In the genomic region with DNA sequence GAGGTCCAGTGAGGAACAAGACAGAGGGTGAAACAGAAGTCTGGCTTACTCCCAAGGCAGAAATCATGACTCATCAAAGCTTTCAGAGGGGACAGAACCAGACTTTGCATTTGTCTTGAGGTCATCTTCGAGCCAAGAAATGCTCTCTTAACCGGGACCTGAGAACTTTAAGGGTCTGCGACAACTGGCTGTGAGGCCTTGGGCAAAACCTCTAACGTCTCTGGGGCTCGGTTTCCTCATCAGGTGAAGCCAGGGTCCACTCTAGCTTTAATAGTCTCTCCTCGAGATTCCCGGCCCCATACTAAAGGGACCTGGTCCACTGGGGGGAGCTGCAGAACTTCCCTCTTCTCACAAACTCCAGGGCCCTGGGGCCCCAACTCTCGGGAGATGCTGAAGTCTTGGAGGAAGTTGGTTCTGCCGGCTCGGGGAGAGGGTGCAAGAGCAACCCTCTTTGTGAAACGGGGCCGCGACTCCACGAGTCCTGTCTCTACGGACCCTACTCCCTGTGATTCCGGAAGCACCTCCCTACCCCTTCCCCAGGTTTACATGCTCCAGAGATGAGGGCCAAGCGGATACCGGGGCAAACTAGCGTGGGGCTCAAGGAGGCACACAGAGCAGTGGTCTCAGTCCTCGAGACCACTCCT, we compare ENCODE assay signal across 8 cellular contexts. TPM values are rescaled to one million over a fixed set of nuclear protein-coding genes. Genes with fewer than 3 reads are reported as not detected.
DNase-seq lines count a peak whose midpoint lies in the region; ATAC-seq and TF ChIP-seq lines count a peak whose summit lies in the region.

No MANE protein-coding gene starts in this region.

- no peaks in the 10 kb centered on the region for H3K27me3 ChIP-seq in Panc1 (ENCODE audit: control insufficient read depth, insufficient read depth, low read length)
- H3K27me3 ChIP-seq in adrenal gland, result no peaks in the 10 kb centered on the region

- H3K27ac ChIP-seq in Panc1 (ENCODE audit: low read length) (peak overlapping the region; percentile 49), adrenal gland (peak overlapping the region in 4 of 5 donors; percentile 76 to 92 (median 92))

- intact Hi-C loops in Panc1 (cut with micrococcal nuclease; ENCODE audit: unreplicated experiment) (loop anchor here (10.0 kb wide), 2 partner anchors 52 to 152 kb away; no protein-coding TSS in a partner anchor), adrenal gland (cut with DNase I) (no loop called here), cardiac septum (cut with DNase I) (loop anchor here (10.0 kb wide), 1 partner anchor 212 kb away; no protein-coding TSS in a partner anchor)

- TF ChIP-seq POLR2A in adrenal gland (IDR thresholded peaks at IDR 0.05), result peak in 1 of 2 donors; percentile 13

- no peaks in the 10 kb centered on the region for H3K36me3 ChIP-seq in Panc1 (ENCODE audit: control insufficient read depth, insufficient read depth, low read length)
- H3K36me3 ChIP-seq in adrenal gland (replicated peaks in 1 of 2), result no peaks in the 10 kb centered on the region

- POLR2A ChIA-PET in Panc1 (lab: Charles Lee), result interaction anchor here (0.7 kb wide), 1 partner anchor 10 kb away, joined by 3 read pairs; no protein-coding TSS in a partner anchor

- BruUV-seq in Panc1 (replicated peaks; lab: Mats Ljungman, UMichigan), result no TSS peak

- in situ Hi-C loops in Panc1 (cut with HindIII; ENCODE audit: low pct_unique_long_range_greater_than_20kb, low sequenced_read_pairs), result no loop called here

- CTCF ChIA-PET in Panc1 (lab: Charles Lee), result interaction anchor here (0.7 kb wide), 1 partner anchor 578 kb away, joined by 3 read pairs; no protein-coding TSS in a partner anchor

- DNase-seq in AG09319 (ENCODE audit: extremely low read depth, low read depth) (no peak), Panc1 (ENCODE audit: low read depth, low spot score) (no peak), adrenal gland (peak; percentile 61 to 84 (median 76)), cardiac septum (ENCODE audit: low spot score) (peak; percentile 84), omental fat pad (ENCODE audit: low spot score) (peak; percentile 42), epidermal melanocyte (ENCODE audit: insufficient read length, low spot score) (no peak)

- 1 to 6% (median 3%) methylated on average over 8 to 20 of the region's 20 CpGs for WGBS in adrenal gland, 4 donors

- ATAC-seq in GM18511 (IDR thresholded peaks at IDR 0.05; ENCODE audit: unreplicated experiment) (peak; percentile 45), HG03175 (IDR thresholded peaks at IDR 0.05; ENCODE audit: unreplicated experiment) (peak; percentile 27), Panc1 (peak; percentile 68), omental fat pad (ENCODE audit: low FRiP score) (peak; percentile 17)

- no peaks in the 10 kb centered on the region for H3K9me3 ChIP-seq in Panc1 (ENCODE audit: control insufficient read depth, insufficient read depth, low read depth, low read length)
- no peaks in the 10 kb centered on the region for H3K9me3 ChIP-seq in adrenal gland (replicated peaks in 1 of 3)

- TF ChIP-seq CTCF in AG09319 (IDR thresholded peaks at IDR 0.05; ENCODE audit: low read depth, low read length) (peak; percentile 60), Panc1 (IDR thresholded peaks at IDR 0.05) (peak; percentile 46), adrenal gland (IDR thresholded peaks at IDR 0.05) (peak in 5 of 6 experiments; percentile 20 to 36 (median 32)), omental fat pad (IDR thresholded peaks at IDR 0.05) (no peak)

- H3K4me1 ChIP-seq in Panc1 (ENCODE audit: control insufficient read depth, insufficient read depth, low read length) (peaks cover 2% of the 10 kb centered on the region), adrenal gland (replicated peaks in 1 of 2) (peaks cover 13 to 19% of the 10 kb centered on the region in 2 donors)

- H3K4me3 ChIP-seq in Panc1 (ENCODE audit: low read depth in 2 of 2, low read length in 2 of 2) (peak overlapping the region; percentile 56 to 69), adrenal gland (peak overlapping the region; percentile 37 to 70 (median 58))

RNA-seq across cellular contexts. Expression of gene GLIS3, which starts 2.6 kb away (rescaled TPM):
- 12.7 TPM for total RNA-seq in Panc1 (2021; ENCODE audit: unreplicated experiment)
- polyA plus RNA-seq in Panc1 (2012; ENCODE audit: insufficient read length), result 3.6 TPM
- total RNA-seq in adrenal gland, result 10 to 100 TPM in 2 of 8 donors, 1 to 10 TPM in 6; 5.0 to 20.2 (median 8.9) TPM
- 1 to 10 TPM; 1.1 to 4.9 (median 1.4) TPM for polyA plus RNA-seq in adrenal gland
- total RNA-seq in cardiac septum, result 4.7 TPM
- total RNA-seq in omental fat pad, result 10 to 100 TPM; 26.9 to 90.8 (median 44.9) TPM

Comparison
In these comparisons a context has a peak if more than half of its experiments do, and no peak if none do; other contexts are left out.
1. DNase-seq: peak in adrenal gland (7 of 7), cardiac septum (single experiment) and omental fat pad (single experiment); none in AG09319 (single experiment), Panc1 (single experiment) and epidermal melanocyte (single experiment).
2. CTCF ChIP-seq: peak in AG09319 (single experiment), Panc1 (single experiment) and adrenal gland (5 of 6); none in omental fat pad (0 of 3).
3. ATAC-seq: peak in every context shown above with its lines; median percentile 68 in Panc1; 45 in GM18511; 27 in HG03175; 17 in omental fat pad.
4. intact Hi-C loops: an anchor here in Panc1 (10.0 kb wide) and cardiac septum (10.0 kb wide); none called in adrenal gland.